Comparison of ENCODE assay signal across 15 cellular contexts in genomic region chr1:77385551-77385950, GRCh38.
"Had no signal": no experiment of that assay in that cellular context is flagged by ENCODE, and none has a peak within 500 bp of the region (broad histone marks: within the 10 kb centered on the region; RNA-seq: fewer than 3 reads in every experiment).

No MANE protein-coding gene starts in this region.

- H3K36me3 ChIP-seq: colonic mucosa, pancreas, thyroid gland, uterus had no signal

- H3K27me3 ChIP-seq: body of pancreas, colonic mucosa, pancreas, thyroid gland, uterus had no signal

- H3K9me3 ChIP-seq: body of pancreas, colonic mucosa, pancreas, thyroid gland, uterus had no signal

- H3K4me3 ChIP-seq: body of pancreas, colonic mucosa, pancreas, thyroid gland, uterus had no signal

- H3K4me1 ChIP-seq: body of pancreas, colonic mucosa, pancreas, thyroid gland, uterus had no signal

- ATAC-seq: body of pancreas, esophagus mucosa, pancreas had no signal

- H3K36me3 Mint-ChIP-seq: activated naive CD8-positive, alpha-beta T cell had no signal

- H3K27me3 Mint-ChIP-seq: activated CD4-positive, alpha-beta T cell treated with anti-CD3 and anti-CD28 coated beads, Interleukin-2, amount 10 ng/mL, durations not matched to agents 7 days and 5 days; activated naive CD8-positive, alpha-beta T cell had no signal

- DNase-seq: activated CD4-positive, alpha-beta T cell treated with anti-CD3 and anti-CD28 coated beads, Interleukin-2, amount 10 ng/mL, durations not matched to agents 7 days and 5 days; activated CD8-positive, alpha-beta memory T cell treated with anti-CD3 and anti-CD28 coated beads, Interleukin-2, amount 50 U/mL, for 48 hours; activated gamma-delta T cell treated with Interleukin-2 at 50 U/mL for 16 hours; amniotic stem cell; body of pancreas; caudate nucleus; colonic mucosa; hypothalamus; pancreas; stimulated activated CD4-positive, alpha-beta T cell treated with anti-CD3 and anti-CD28 coated beads, Interleukin-12 subunit alpha, Interleukin-12 subunit beta, amount 100 ng/mL, for 4 hours; stimulated activated CD4-positive, alpha-beta T cell treated with anti-CD3 and anti-CD28 coated beads, Interleukin-2, amount 100 ng/mL, for 24 hours; thyroid gland; uterus had no signal

- H3K27ac ChIP-seq: body of pancreas, colonic mucosa, pancreas, thyroid gland, uterus had no signal

- H3K9me3 Mint-ChIP-seq: activated CD4-positive, alpha-beta T cell treated with anti-CD3 and anti-CD28 coated beads, Interleukin-2, amount 10 ng/mL, durations not matched to agents 7 days and 5 days had no signal

- H3K27ac Mint-ChIP-seq: activated CD4-positive, alpha-beta T cell treated with anti-CD3 and anti-CD28 coated beads, Interleukin-2, amount 10 ng/mL, durations not matched to agents 7 days and 5 days; activated naive CD8-positive, alpha-beta T cell had no signal

- H3K4me3 Mint-ChIP-seq: activated CD4-positive, alpha-beta T cell treated with anti-CD3 and anti-CD28 coated beads, Interleukin-2, amount 10 ng/mL, durations not matched to agents 7 days and 5 days; activated naive CD8-positive, alpha-beta T cell had no signal
